Comparison of ENCODE assay signal across 8 cellular contexts in genomic region chr9:127452481-127453092, GRCh38. TPM values are rescaled to one million over a fixed set of nuclear protein-coding genes. Genes with fewer than 3 reads are reported as not detected.
DNase-seq lines count a peak whose midpoint lies in the region; TF ChIP-seq lines count a peak whose summit lies in the region.

No MANE protein-coding gene starts in this region.

- H3K4me1 Mint-ChIP-seq in osteocyte (ENCODE audit: unreplicated experiment) = peaks cover 42% of the 10 kb centered on the region

- no peaks in the 10 kb centered on the region for H3K27me3 ChIP-seq in SJCRH30

- DNase-seq in NCI-H748 (lab: John Stamatoyannopoulos, UW; ENCODE audit: unreplicated experiment) (peak; percentile 13), NCI-H748 treated with DMSO at 0.1 percent for 48 hours (lab: John Stamatoyannopoulos, UW) (no peak), SJCRH30 (peak; percentile 42 to 62), fibroblast of mammary gland (ENCODE audit: low read depth) (no peak), osteocyte (ENCODE audit: extremely low spot score, unreplicated experiment) (no peak), NCI-H524 (lab: John Stamatoyannopoulos, UW) (no peak), AG20443 (ENCODE audit: low spot score) (no peak), SKM-1 (lab: John Stamatoyannopoulos, UW; ENCODE audit: unreplicated experiment) (no peak)

- H3K27me3 Mint-ChIP-seq in osteocyte (ENCODE audit: unreplicated experiment) = no peaks in the 10 kb centered on the region

- H3K27ac ChIP-seq in SJCRH30 = no peak overlapping the region

- H3K4me3 ChIP-seq in SJCRH30 (peak overlapping the region; percentile 91), fibroblast of mammary gland (ENCODE audit: control insufficient read depth, low read depth, low read length) (peak overlapping the region; percentile 98)

- peaks cover 36% of the 10 kb centered on the region for H3K36me3 Mint-ChIP-seq in osteocyte (ENCODE audit: unreplicated experiment)

- H3K4me1 ChIP-seq in SJCRH30 = peaks cover 10% of the 10 kb centered on the region; the same call in 1 of the 2 replicates

- peak overlapping the region; percentile 97 for H3K27ac Mint-ChIP-seq in osteocyte (ENCODE audit: unreplicated experiment)

- no peaks in the 10 kb centered on the region for H3K9me3 Mint-ChIP-seq in osteocyte (ENCODE audit: unreplicated experiment)

- no peaks in the 10 kb centered on the region for H3K9me3 ChIP-seq in SJCRH30 (replicated peaks)

- H3K4me3 Mint-ChIP-seq in osteocyte (ENCODE audit: unreplicated experiment) = peak overlapping the region; percentile 92

- TF ChIP-seq CTCF in fibroblast of mammary gland (conservative IDR thresholded peaks at IDR 0.05; ENCODE audit: control insufficient read depth, insufficient read depth, low read depth, low read length) (no peak), osteocyte (IDR thresholded peaks at IDR 0.05) (no peak)

- peaks cover 35% of the 10 kb centered on the region for H3K36me3 ChIP-seq in SJCRH30

RNA-seq across cellular contexts. Expression of gene LRSAM1, which starts 1.3 kb away (rescaled TPM):
- 5.8 and 7.3 TPM in 2 replicates for total RNA-seq in SJCRH30 (2014; rRNA removed; shearing (Covaris generic))
- 23.5 and 26.0 TPM in 2 replicates for total RNA-seq in osteocyte

RNA-seq across cellular contexts. Expression of gene RPL12, which starts 1.4 kb away (rescaled TPM):
- total RNA-seq in SJCRH30 (2014; rRNA removed; shearing (Covaris generic)) = 4,429 and 4,439 TPM in 2 replicates
- 1,078 and 1,108 TPM in 2 replicates for total RNA-seq in osteocyte

RNA-seq across cellular contexts. Expression of gene ZNF79, which starts 28.4 kb away (rescaled TPM):
- 11.7 and 12.1 TPM in 2 replicates for total RNA-seq in SJCRH30 (2014; rRNA removed; shearing (Covaris generic))
- 9.0 and 11.5 TPM in 2 replicates for total RNA-seq in osteocyte

RNA-seq across cellular contexts. Expression of gene SLC2A8, which starts 55.6 kb away (rescaled TPM):
- 13.1 and 16.7 TPM in 2 replicates for total RNA-seq in SJCRH30 (2014; rRNA removed; shearing (Covaris generic))
- 18.2 and 18.7 TPM in 2 replicates for total RNA-seq in osteocyte

Comparison
In these comparisons a context has a peak if more than half of its experiments do, and no peak if none do; other contexts are left out.
1. DNase-seq: peak in NCI-H748 (single experiment) and SJCRH30 (2 of 2); none in NCI-H748 treated with DMSO at 0.1 percent for 48 hours (single experiment), fibroblast of mammary gland (single experiment), osteocyte (single experiment), NCI-H524 (0 of 2), AG20443 (single experiment) and SKM-1 (single experiment).